ENCODE assay signal across 8 cellular contexts in the genomic region with DNA sequence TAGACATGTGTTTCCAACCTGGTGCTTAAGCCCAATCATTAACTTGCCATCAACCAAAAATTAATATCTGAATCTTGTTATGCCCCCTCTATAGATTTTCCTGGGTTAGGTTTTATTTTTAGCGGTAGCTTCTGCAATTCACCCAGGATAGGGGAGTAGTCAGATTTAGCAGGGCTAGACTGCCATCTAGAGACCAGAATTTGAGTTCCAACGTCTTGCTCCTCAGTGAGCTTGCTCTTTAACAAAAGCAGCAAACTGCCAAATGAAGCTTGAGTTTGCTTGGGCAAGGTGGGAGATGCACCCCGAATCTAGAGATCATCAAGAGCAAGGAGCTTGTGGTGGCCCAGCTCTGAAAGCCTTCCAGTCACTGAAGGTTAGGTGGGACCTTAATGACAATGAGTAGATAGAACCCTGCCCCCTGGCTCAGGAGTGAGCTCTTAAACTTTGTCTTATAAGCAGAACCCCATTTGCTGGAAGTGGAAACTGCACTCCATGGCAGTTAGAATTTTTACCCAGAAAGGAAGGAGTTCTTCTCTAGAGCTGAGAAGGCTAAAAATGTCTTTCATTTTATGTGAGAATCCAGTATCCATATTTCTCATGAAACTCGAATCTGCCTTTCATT.
A peak's percentile ranks its signal among the peaks of the same experiment; 100 is the strongest.
DNase-seq lines count a peak whose midpoint lies in the region; ATAC-seq and TF ChIP-seq lines count a peak whose summit lies in the region.

No MANE protein-coding gene starts in this region.

- H3K4me3 Mint-ChIP-seq in activated CD4-positive, alpha-beta T cell treated with anti-CD3 and anti-CD28 coated beads for 36 hours: no peak overlapping the region
- H3K4me3 Mint-ChIP-seq in CD4-positive, alpha-beta memory T cell: no peak overlapping the region

- no peak overlapping the region for H3K27ac ChIP-seq in Karpas-422 (ENCODE audit: low read length)
- no peak overlapping the region for H3K27ac ChIP-seq in CD4-positive, alpha-beta memory T cell (ENCODE audit: low read depth, low read length)

- in situ Hi-C loops in SK-MEL-5 (cut with HindIII; ENCODE audit: low pct_unique_long_range_greater_than_20kb, low sequenced_read_pairs): no loop called here

- no peaks in the 10 kb centered on the region for H4K20me1 ChIP-seq in Karpas-422 (ENCODE audit: insufficient read depth, low read depth, low read length)

- no peaks in the 10 kb centered on the region for H3K27me3 ChIP-seq in Karpas-422 (ENCODE audit: low read length)
- no peaks in the 10 kb centered on the region for H3K27me3 ChIP-seq in CD4-positive, alpha-beta memory T cell (ENCODE audit: insufficient read depth, low read length)

- ATAC-seq in activated CD4-positive, alpha-beta T cell treated with anti-CD3 and anti-CD28 coated beads for 36 hours: no peak
- no peak for ATAC-seq in stimulated activated naive CD8-positive, alpha-beta T cell treated with anti-CD3 and anti-CD28 coated beads, Interleukin-15, Interleukin-2, amounts not matched to agents 100 U/mL and 50 U/mL, for 24 hours

- H3K9me3 Mint-ChIP-seq in activated CD4-positive, alpha-beta T cell treated with anti-CD3 and anti-CD28 coated beads for 36 hours (ENCODE audit: low read depth): no peaks in the 10 kb centered on the region
- peaks cover 0 to 7% (median 2%) of the 10 kb centered on the region in 8 donors for H3K9me3 Mint-ChIP-seq in CD4-positive, alpha-beta memory T cell

- no peaks in the 10 kb centered on the region for H3K79me2 ChIP-seq in Karpas-422 (ENCODE audit: low read length)

- H3K4me2 ChIP-seq in Karpas-422 (ENCODE audit: low read depth, low read length, poor library complexity, severe bottlenecking): no peak overlapping the region

- CTCF ChIA-PET in activated CD4-positive, alpha-beta T cell treated with anti-CD3 and anti-CD28 coated beads for 36 hours (lab: Charles Lee): interaction anchor here (0.6 to 1.0 kb wide), 4 partner anchors 10 to 506 kb away, joined by 3 to 5 read pairs (median 3); no protein-coding TSS in a partner anchor
- CTCF ChIA-PET in CD4-positive, alpha-beta memory T cell (lab: Charles Lee; ENCODE audit: partially characterized antibody): no interaction called here

- no peaks in the 10 kb centered on the region for H3K4me1 ChIP-seq in Karpas-422 (ENCODE audit: low read length)
- H3K4me1 ChIP-seq in CD4-positive, alpha-beta memory T cell (ENCODE audit: insufficient read depth, low read length): no peaks in the 10 kb centered on the region

- H3K27me3 Mint-ChIP-seq in activated CD4-positive, alpha-beta T cell treated with anti-CD3 and anti-CD28 coated beads for 36 hours: no peaks in the 10 kb centered on the region
- H3K27me3 Mint-ChIP-seq in CD4-positive, alpha-beta memory T cell: no peaks in the 10 kb centered on the region

- peak; percentile 17 for DNase-seq in activated CD4-positive, alpha-beta T cell treated with anti-CD3 and anti-CD28 coated beads for 36 hours
- no peak for DNase-seq in activated CD4-positive, alpha-beta T cell treated with anti-CD3 and anti-CD28 coated beads, Interleukin-2, amount 50 U/mL, for 1 hour
- peak; percentile 68 for DNase-seq in Karpas-422
- peak; percentile 76 for DNase-seq in SK-MEL-5 (ENCODE audit: low read depth, low spot score)
- DNase-seq in fibroblast of the aortic adventitia (ENCODE audit: low read depth): peak; percentile 90
- DNase-seq in non-pigmented ciliary epithelial cell (ENCODE audit: low read depth): peak; percentile 45
- DNase-seq in CD4-positive, alpha-beta memory T cell: no peak
- no peak for DNase-seq in stimulated activated naive CD8-positive, alpha-beta T cell treated with anti-CD3 and anti-CD28 coated beads, Interleukin-15, Interleukin-2, amounts not matched to agents 100 U/mL and 50 U/mL, for 24 hours

- H3K4me1 Mint-ChIP-seq in activated CD4-positive, alpha-beta T cell treated with anti-CD3 and anti-CD28 coated beads for 36 hours: no peaks in the 10 kb centered on the region
- H3K4me1 Mint-ChIP-seq in CD4-positive, alpha-beta memory T cell: no peaks in the 10 kb centered on the region

- H2AFZ ChIP-seq in Karpas-422 (ENCODE audit: low read length): no peak overlapping the region

- no peak overlapping the region for H3K27ac Mint-ChIP-seq in activated CD4-positive, alpha-beta T cell treated with anti-CD3 and anti-CD28 coated beads for 36 hours
- H3K27ac Mint-ChIP-seq in CD4-positive, alpha-beta memory T cell: no peak overlapping the region

- H3K36me3 ChIP-seq in Karpas-422 (ENCODE audit: insufficient read depth, low read length): no peaks in the 10 kb centered on the region
- no peaks in the 10 kb centered on the region for H3K36me3 ChIP-seq in CD4-positive, alpha-beta memory T cell (ENCODE audit: insufficient read depth, low read length)

- intact Hi-C loops in activated CD4-positive, alpha-beta T cell treated with anti-CD3 and anti-CD28 coated beads for 36 hours (cut with DNase I, micrococcal nuclease): no loop called here
- intact Hi-C loops in CD4-positive, alpha-beta memory T cell (cut with micrococcal nuclease): no loop called here

- no peaks in the 10 kb centered on the region for H3K36me3 Mint-ChIP-seq in activated CD4-positive, alpha-beta T cell treated with anti-CD3 and anti-CD28 coated beads for 36 hours (ENCODE audit: low read depth)
- H3K36me3 Mint-ChIP-seq in CD4-positive, alpha-beta memory T cell: no peaks in the 10 kb centered on the region

- no peaks in the 10 kb centered on the region for H3K9me3 ChIP-seq in Karpas-422 (ENCODE audit: low read length)
- no peaks in the 10 kb centered on the region for H3K9me3 ChIP-seq in CD4-positive, alpha-beta memory T cell (ENCODE audit: control insufficient read depth in 1 of 2, low read length in 2 of 2)

- H3K9ac ChIP-seq in Karpas-422 (ENCODE audit: low read length): no peak overlapping the region

- no peaks in the 10 kb centered on the region for H3K9me2 ChIP-seq in Karpas-422 (replicated peaks; ENCODE audit: insufficient read depth, low read length)

- peak; percentile 70 for TF ChIP-seq CTCF in fibroblast of the aortic adventitia (IDR thresholded peaks at IDR 0.05; ENCODE audit: insufficient read depth, low read length)

- POLR2A ChIA-PET in activated CD4-positive, alpha-beta T cell treated with anti-CD3 and anti-CD28 coated beads for 36 hours (lab: Charles Lee): no interaction called here
- POLR2A ChIA-PET in CD4-positive, alpha-beta memory T cell (lab: Charles Lee; ENCODE audit: partially characterized antibody): no interaction called here

- H3K4me3 ChIP-seq in Karpas-422 (ENCODE audit: low read length): no peak overlapping the region
- no peak overlapping the region for H3K4me3 ChIP-seq in fibroblast of the aortic adventitia (ENCODE audit: low read depth, low read length)
- no peak overlapping the region for H3K4me3 ChIP-seq in CD4-positive, alpha-beta memory T cell (ENCODE audit: low read length in 2 of 2)

Comparison
In these comparisons a context has a peak if more than half of its experiments do, and no peak if none do; other contexts are left out.
1. DNase-seq: peak in activated CD4-positive, alpha-beta T cell treated with anti-CD3 and anti-CD28 coated beads for 36 hours (single experiment), Karpas-422 (single experiment), SK-MEL-5 (single experiment), fibroblast of the aortic adventitia (single experiment) and non-pigmented ciliary epithelial cell (single experiment); none in activated CD4-positive, alpha-beta T cell treated with anti-CD3 and anti-CD28 coated beads, Interleukin-2, amount 50 U/mL, for 1 hour (single experiment), CD4-positive, alpha-beta memory T cell (0 of 5) and stimulated activated naive CD8-positive, alpha-beta T cell treated with anti-CD3 and anti-CD28 coated beads, Interleukin-15, Interleukin-2, amounts not matched to agents 100 U/mL and 50 U/mL, for 24 hours (single experiment).